In the genomic region with DNA sequence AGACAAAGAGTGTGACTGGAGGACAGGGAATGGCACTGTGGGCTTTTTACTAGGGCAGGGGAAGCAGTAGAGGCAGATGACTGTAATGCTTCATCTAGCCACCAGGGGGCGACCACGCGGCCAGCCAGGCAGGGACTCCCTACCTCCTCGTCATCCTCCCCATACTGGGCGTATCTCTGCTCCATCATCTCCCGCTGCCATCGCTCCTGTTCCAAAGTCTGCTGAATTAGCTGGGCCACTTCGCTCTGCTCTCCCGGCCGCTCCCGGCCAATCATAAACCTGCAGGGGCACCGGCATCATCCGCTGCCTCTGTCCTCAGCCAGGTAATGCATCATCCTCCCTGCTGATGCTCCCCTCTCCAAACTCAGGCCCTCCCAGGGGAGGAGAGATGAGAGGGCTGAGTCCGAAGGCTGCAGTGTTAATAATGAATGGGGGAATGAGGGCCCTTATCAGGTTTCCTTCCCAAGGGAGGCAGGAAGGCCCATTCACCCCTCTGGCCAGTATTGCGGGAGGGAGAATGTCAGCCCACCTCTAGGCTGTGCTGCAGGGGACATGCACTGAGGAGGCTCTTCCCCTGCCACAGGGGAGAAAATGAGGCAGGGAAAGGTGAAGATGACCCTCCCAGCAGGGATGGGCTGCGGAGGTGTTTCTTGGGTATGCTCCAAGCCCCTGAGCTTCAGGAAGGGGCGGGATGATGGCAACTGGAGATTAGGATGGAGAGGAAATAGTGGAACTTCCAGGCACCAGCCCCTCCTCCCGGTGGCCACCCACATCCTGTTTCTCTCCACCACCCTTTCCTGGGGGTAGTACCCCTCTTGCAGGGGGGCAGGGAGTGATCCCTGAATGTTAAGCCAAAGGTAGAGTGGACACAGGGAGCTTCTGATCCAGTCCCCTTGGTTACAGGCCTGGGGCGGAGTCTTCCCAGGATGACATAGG, we compare ENCODE assay signal across 8 cellular contexts. TPM values are rescaled to one million over a fixed set of nuclear protein-coding genes. Genes with fewer than 3 reads are reported as not detected.
DNase-seq lines count a peak whose midpoint lies in the region; ATAC-seq and TF ChIP-seq lines count a peak whose summit lies in the region.

No MANE protein-coding gene starts in this region.

- H3K27ac Mint-ChIP-seq in IgD-negative memory B cell, result peak overlapping the region; percentile 71 to 96 (median 85)
- peak overlapping the region; percentile 58 to 84 for H3K27ac Mint-ChIP-seq in activated naive CD4-positive, alpha-beta T cell treated with anti-CD3 and anti-CD28 coated beads, Interleukin-2, amount 50 U/mL, for 72 hours

- H3K27ac ChIP-seq in SU-DHL-6 (ENCODE audit: low read depth, low read length) (no peak overlapping the region), cardiac muscle cell (no peak overlapping the region)

- no peaks in the 10 kb centered on the region for H3K9me3 Mint-ChIP-seq in IgD-negative memory B cell
- H3K9me3 Mint-ChIP-seq in activated naive CD4-positive, alpha-beta T cell treated with anti-CD3 and anti-CD28 coated beads, Interleukin-2, amount 50 U/mL, for 72 hours, result no peaks in the 10 kb centered on the region

- H3K36me3 ChIP-seq in SU-DHL-6 (ENCODE audit: low read length), result peaks cover 15% of the 10 kb centered on the region
- H3K36me3 ChIP-seq in cardiac muscle cell, result peaks cover 61% of the 10 kb centered on the region

- H3K4me1 ChIP-seq in cardiac muscle cell (ENCODE audit: low read depth), result no peaks in the 10 kb centered on the region

- H3K36me3 Mint-ChIP-seq in IgD-negative memory B cell, result peaks cover 14% of the 10 kb centered on the region
- H3K36me3 Mint-ChIP-seq in activated naive CD4-positive, alpha-beta T cell treated with anti-CD3 and anti-CD28 coated beads, Interleukin-2, amount 50 U/mL, for 72 hours, result peaks cover 56 to 66% of the 10 kb centered on the region in 2 donors

- H3F3A ChIP-seq in SU-DHL-6 (ENCODE audit: insufficient read depth), result no peaks in the 10 kb centered on the region

- ATAC-seq in activated naive CD4-positive, alpha-beta T cell treated with anti-CD3 and anti-CD28 coated beads, Interleukin-2, amount 50 U/mL, for 72 hours, result peak; percentile 73 to 89

- H3K4me2 ChIP-seq in SU-DHL-6 (ENCODE audit: low read depth, low read length, poor library complexity, severe bottlenecking), result no peak overlapping the region

- TF ChIP-seq CTCF in SU-DHL-6 (IDR thresholded peaks at IDR 0.05; ENCODE audit: insufficient read depth, low read length, poor library complexity, severe bottlenecking), result peak; percentile 78
- peak; percentile 59 for TF ChIP-seq CTCF in cardiac muscle cell (IDR thresholded peaks at IDR 0.05; ENCODE audit: low read depth, low read length)

- H3K9me2 ChIP-seq in SU-DHL-6 (replicated peaks; ENCODE audit: insufficient read depth, low read length), result no peaks in the 10 kb centered on the region

- no peaks in the 10 kb centered on the region for H3K27me3 ChIP-seq in SU-DHL-6 (ENCODE audit: low read length)
- H3K27me3 ChIP-seq in cardiac muscle cell, result no peaks in the 10 kb centered on the region

- H3K4me1 Mint-ChIP-seq in IgD-negative memory B cell, result peaks cover 39 to 50% (median 49%) of the 10 kb centered on the region in 3 donors

- H3K27me3 Mint-ChIP-seq in IgD-negative memory B cell, result no peaks in the 10 kb centered on the region

- H3K4me3 ChIP-seq in SU-DHL-6 (ENCODE audit: insufficient read depth, low read length, poor library complexity, severe bottlenecking), result no peak overlapping the region
- H3K4me3 ChIP-seq in cardiac muscle cell, result no peak overlapping the region

- H3K79me2 ChIP-seq in SU-DHL-6 (ENCODE audit: insufficient read depth, low read length), result no peaks in the 10 kb centered on the region

- DNase-seq in NCI-H524 (lab: John Stamatoyannopoulos, UW), result peak; percentile 17 to 55
- no peak for DNase-seq in NCI-H524 treated with DMSO at 0.1 percent for 48 hours (lab: John Stamatoyannopoulos, UW)
- DNase-seq in activated naive CD4-positive, alpha-beta T cell treated with anti-CD3 and anti-CD28 coated beads, Interleukin-2, amount 50 U/mL, for 72 hours (ENCODE audit: low spot score in 2 of 2), result peak; percentile 80 to 84
- peak; percentile 70 to 87 for DNase-seq in cardiac muscle cell (ENCODE audit: low read depth in 1 of 2, low spot score in 1 of 2)
- peak; percentile 42 for DNase-seq in renal cortical epithelial cell (ENCODE audit: low read depth)
- DNase-seq in NCI-H187 (lab: John Stamatoyannopoulos, UW), result no peak

- H4K20me1 ChIP-seq in SU-DHL-6 (ENCODE audit: low read depth, low read length), result no peaks in the 10 kb centered on the region

- H2AFZ ChIP-seq in SU-DHL-6 (ENCODE audit: low read depth, low read length, severe bottlenecking), result no peak overlapping the region

- peak overlapping the region; percentile 8 to 91 (median 76) for H3K4me3 Mint-ChIP-seq in IgD-negative memory B cell

- H3K9me3 ChIP-seq in SU-DHL-6 (ENCODE audit: insufficient read depth, low read length) (no peaks in the 10 kb centered on the region), cardiac muscle cell (ENCODE audit: low read depth) (no peaks in the 10 kb centered on the region)

- H3K9ac ChIP-seq in SU-DHL-6 (ENCODE audit: low read length), result no peak overlapping the region

RNA-seq across cellular contexts. Expression of gene SAMD14, which starts 10.3 kb away (rescaled TPM):
- 0.15 TPM for polyA plus RNA-seq in IgD-negative memory B cell
- total RNA-seq in activated naive CD4-positive, alpha-beta T cell treated with anti-CD3 and anti-CD28 coated beads, Interleukin-2, amount 50 U/mL, for 72 hours, result 1 to 10 TPM; 1.3 to 4.4 TPM
- 1.2 and 2.8 TPM in 2 replicates for total RNA-seq in cardiac muscle cell
- polyA plus RNA-seq in cardiac muscle cell, result 2.0 and 2.5 TPM in 2 replicates
- 1.2 and 2.3 TPM in 2 replicates for total RNA-seq in renal cortical epithelial cell

RNA-seq across cellular contexts. Expression of gene PPP1R9B, which starts 10.3 kb away (rescaled TPM):
- polyA plus RNA-seq in IgD-negative memory B cell (4.2 TPM), cardiac muscle cell (6.0 and 6.2 TPM in 2 replicates)
- 100 to 1,000 TPM in 1 of 2 donors, 10 to 100 TPM in 1; 74.4 to 112 TPM for total RNA-seq in activated naive CD4-positive, alpha-beta T cell treated with anti-CD3 and anti-CD28 coated beads, Interleukin-2, amount 50 U/mL, for 72 hours
- total RNA-seq in cardiac muscle cell (45.6 and 59.4 TPM in 2 replicates), renal cortical epithelial cell (15.8 and 39.9 TPM in 2 replicates)

RNA-seq across cellular contexts. Expression of gene SGCA, which starts 25.6 kb away (rescaled TPM):
- polyA plus RNA-seq in IgD-negative memory B cell, result 2.9 TPM
- total RNA-seq in activated naive CD4-positive, alpha-beta T cell treated with anti-CD3 and anti-CD28 coated beads, Interleukin-2, amount 50 U/mL, for 72 hours, result under 1 TPM; 0.31 to 0.41 TPM
- 57.5 and 63.3 TPM in 2 replicates for total RNA-seq in cardiac muscle cell
- polyA plus RNA-seq in cardiac muscle cell, result 69.9 and 90.6 TPM in 2 replicates
- total RNA-seq in renal cortical epithelial cell, result not detected in 2 replicates

RNA-seq across cellular contexts. Expression of gene PDK2, which starts 45.1 kb away (rescaled TPM):
- polyA plus RNA-seq in IgD-negative memory B cell (38.8 TPM), cardiac muscle cell (146 and 156 TPM in 2 replicates)
- 10 to 100 TPM; 14.3 to 18.7 TPM for total RNA-seq in activated naive CD4-positive, alpha-beta T cell treated with anti-CD3 and anti-CD28 coated beads, Interleukin-2, amount 50 U/mL, for 72 hours
- total RNA-seq in cardiac muscle cell (79.5 and 88.5 TPM in 2 replicates), renal cortical epithelial cell (4.2 and 37.9 TPM in 2 replicates)

Comparison
In these comparisons a context has a peak if more than half of its experiments do, and no peak if none do; other contexts are left out.
1. DNase-seq: peak in NCI-H524 (2 of 2), activated naive CD4-positive, alpha-beta T cell treated with anti-CD3 and anti-CD28 coated beads, Interleukin-2, amount 50 U/mL, for 72 hours (2 of 2), cardiac muscle cell (2 of 2) and renal cortical epithelial cell (single experiment); none in NCI-H524 treated with DMSO at 0.1 percent for 48 hours (single experiment) and NCI-H187 (0 of 2).
2. RNA of gene SGCA, which starts 25.6 kb away (total RNA-seq): 57.5 to 63.3 TPM in cardiac muscle cell; 0.31 to 0.41 TPM in activated naive CD4-positive, alpha-beta T cell treated with anti-CD3 and anti-CD28 coated beads, Interleukin-2, amount 50 U/mL, for 72 hours and not detected in renal cortical epithelial cell; every median in the first group is over 10 times any median in the second.